In genomic region chr12:12404297-12404696, GRCh38 we compare ENCODE assay signal across 14 cellular contexts. TPM values are rescaled to one million over a fixed set of nuclear protein-coding genes. Genes with fewer than 3 reads are reported as not detected.
DNase-seq lines count a peak whose midpoint lies in the region; ATAC-seq and TF ChIP-seq lines count a peak whose summit lies in the region.
"Had no signal": no experiment of that assay in that cellular context is flagged by ENCODE, and none has a peak within 500 bp of the region (broad histone marks: within the 10 kb centered on the region; RNA-seq: fewer than 3 reads in every experiment).

No MANE protein-coding gene starts in this region.

- peaks cover 18% of the 10 kb centered on the region for H3F3A ChIP-seq in MM.1S (ENCODE audit: insufficient read depth, low read length)

- no peak for ATAC-seq in activated T-cell treated with anti-CD3 and anti-CD28 coated beads, Interleukin-2, amount 50 U/mL, for 72 hours (replicated peaks in 1 of 2)
- ATAC-seq in WTC11 (peak; percentile 59), lower lobe of right lung (no peak), upper lobe of left lung (ENCODE audit: low FRiP score in 2 of 2) (no peak)

- H3K4me1 Mint-ChIP-seq in activated T-cell treated with anti-CD3 and anti-CD28 coated beads, Interleukin-2, amount 50 U/mL, for 72 hours (ENCODE audit: low read depth) = peaks cover 49% of the 10 kb centered on the region
- H3K4me1 Mint-ChIP-seq in WTC11 = peaks cover 22% of the 10 kb centered on the region

- no peak for TF ChIP-seq POLR2A in upper lobe of left lung (IDR thresholded peaks at IDR 0.05)

- no peaks in the 10 kb centered on the region for H3K9me3 Mint-ChIP-seq in activated T-cell treated with anti-CD3 and anti-CD28 coated beads, Interleukin-2, amount 50 U/mL, for 72 hours
- peaks cover 12% of the 10 kb centered on the region for H3K9me3 Mint-ChIP-seq in WTC11

- no peaks in the 10 kb centered on the region for H3K27me3 ChIP-seq in lower lobe of right lung (ENCODE audit: low read depth)
- no peaks in the 10 kb centered on the region for H3K27me3 ChIP-seq in upper lobe of left lung
- no peaks in the 10 kb centered on the region for H3K27me3 ChIP-seq in MM.1S (replicated peaks; ENCODE audit: insufficient read depth, low read length)
- H3K27me3 ChIP-seq: testis had no signal

- no peak overlapping the region for H2AFZ ChIP-seq in MM.1S (ENCODE audit: low read length)

- peaks cover 6 to 8% of the 10 kb centered on the region in 2 donors for H3K36me3 Mint-ChIP-seq in activated T-cell treated with anti-CD3 and anti-CD28 coated beads, Interleukin-2, amount 50 U/mL, for 72 hours (ENCODE audit: insufficient read depth in 2 of 2)
- peaks cover 11% of the 10 kb centered on the region for H3K36me3 Mint-ChIP-seq in WTC11

- no peaks in the 10 kb centered on the region for H3K27me3 Mint-ChIP-seq in activated T-cell treated with anti-CD3 and anti-CD28 coated beads, Interleukin-2, amount 50 U/mL, for 72 hours (ENCODE audit: low read depth)
- H3K27me3 Mint-ChIP-seq in WTC11 (ENCODE audit: low read depth) = no peaks in the 10 kb centered on the region

- WGBS in upper lobe of left lung, 2 donors = 88 to 100% methylated on average over 1 of the region's 1 CpG

- H4K20me1 ChIP-seq in MM.1S (ENCODE audit: insufficient read depth, low read length) = no peaks in the 10 kb centered on the region

- intact Hi-C loops in lower lobe of right lung (cut with DNase I) = no loop called here

- H3K27ac ChIP-seq in lower lobe of right lung = peak overlapping the region; percentile 32
- peak overlapping the region in 3 of 4 donors; percentile 40 to 62 (median 43) for H3K27ac ChIP-seq in upper lobe of left lung
- H3K27ac ChIP-seq in MM.1S (ENCODE audit: low read length) = no peak overlapping the region
- H3K27ac ChIP-seq: testis, WERI-Rb-1 had no signal

- H3K36me3 ChIP-seq in lower lobe of right lung = no peaks in the 10 kb centered on the region
- H3K36me3 ChIP-seq in upper lobe of left lung = no peaks in the 10 kb centered on the region
- H3K36me3 ChIP-seq in MM.1S (replicated peaks; ENCODE audit: insufficient read depth, low read length) = no peaks in the 10 kb centered on the region
- H3K36me3 ChIP-seq: WERI-Rb-1 had no signal

- no peak for TF ChIP-seq EP300 in upper lobe of left lung (IDR thresholded peaks at IDR 0.05)

- H3K4me3 ChIP-seq in lower lobe of right lung (no peak overlapping the region), upper lobe of left lung (no peak overlapping the region), MM.1S (ENCODE audit: low read length) (no peak overlapping the region)
- H3K4me3 ChIP-seq: testis had no signal

- TF ChIP-seq CTCF in WTC11 (IDR thresholded peaks at IDR 0.05) = no peak
- no peak for TF ChIP-seq CTCF in lower lobe of right lung (IDR thresholded peaks at IDR 0.05)
- TF ChIP-seq CTCF in upper lobe of left lung (IDR thresholded peaks at IDR 0.05) = no peak
- TF ChIP-seq CTCF in MM.1S (IDR thresholded peaks at IDR 0.05; ENCODE audit: low read length) = no peak

- H3K79me2 ChIP-seq in MM.1S (ENCODE audit: low read length) = 0 out of 2 replicates have a peak, but pooled peaks cover 8% of the 10 kb centered on the region

- peak overlapping the region; percentile 25 to 61 for H3K4me3 Mint-ChIP-seq in activated T-cell treated with anti-CD3 and anti-CD28 coated beads, Interleukin-2, amount 50 U/mL, for 72 hours
- no peak overlapping the region for H3K4me3 Mint-ChIP-seq in WTC11

- H3K9me3 ChIP-seq in lower lobe of right lung = no peaks in the 10 kb centered on the region
- H3K9me3 ChIP-seq in upper lobe of left lung = no peaks in the 10 kb centered on the region
- H3K9me3 ChIP-seq in MM.1S (replicated peaks; ENCODE audit: insufficient read depth, low read length) = no peaks in the 10 kb centered on the region
- H3K9me3 ChIP-seq: testis had no signal

- no peak for DNase-seq in activated T-cell treated with anti-CD3 and anti-CD28 coated beads, Interleukin-2, amount 50 U/mL, for 72 hours
- no peak for DNase-seq in activated T-cell treated with anti-CD3 and anti-CD28 coated beads, Interleukin-2, amount 50 U/mL, for 48 hours
- DNase-seq in WTC11 (ENCODE audit: low spot score) (no peak), lower lobe of right lung (no peak), upper lobe of left lung (no peak), MM.1S (no peak), NCI-H1417 (lab: John Stamatoyannopoulos, UW) (no peak), anterior cingulate cortex (lab: John Stamatoyannopoulos, UW) (no peak)
- DNase-seq: activated T-cell treated with anti-CD3 and anti-CD28 coated beads for 4 hours, islet precursor cell, NCI-H1694, retina, testis, WERI-Rb-1 had no signal

- H3K9ac ChIP-seq in MM.1S (ENCODE audit: low read length) = no peak overlapping the region

- H3K9me2 ChIP-seq in MM.1S (replicated peaks; ENCODE audit: insufficient read depth, low read length) = no peaks in the 10 kb centered on the region

- POLR2A ChIA-PET in WTC11 (lab: Charles Lee) = no interaction called here

- no peak overlapping the region for H3K4me2 ChIP-seq in MM.1S (ENCODE audit: low read depth, low read length)

- H3K4me1 ChIP-seq in lower lobe of right lung = peaks cover 16% of the 10 kb centered on the region
- peaks cover 15 to 45% (median 33%) of the 10 kb centered on the region in 4 donors for H3K4me1 ChIP-seq in upper lobe of left lung
- peaks cover 20% of the 10 kb centered on the region for H3K4me1 ChIP-seq in MM.1S (ENCODE audit: low read length)
- H3K4me1 ChIP-seq: testis had no signal

- CTCF ChIA-PET in WTC11 (lab: Charles Lee) = no interaction called here

- peak overlapping the region; percentile 93 for H3K27ac Mint-ChIP-seq in activated T-cell treated with anti-CD3 and anti-CD28 coated beads, Interleukin-2, amount 50 U/mL, for 72 hours
- H3K27ac Mint-ChIP-seq in WTC11 = no peak overlapping the region

TF ChIP-seq in WTC11, 78 proteins besides CTCF, POLR2A, EP300 and RAD21:
- TF ChIP-seq ZNF512 (CRISPR knock-in tag; IDR thresholded peaks at IDR 0.05; ENCODE audit: borderline replicate concordance) (no peak), CREB1 (CRISPR knock-in tag; IDR thresholded peaks at IDR 0.05) (no peak), ZSCAN18 (CRISPR knock-in tag; IDR thresholded peaks at IDR 0.05) (no peak), ZNF121 (CRISPR knock-in tag; IDR thresholded peaks at IDR 0.05) (no peak), ATF1 (CRISPR knock-in tag; IDR thresholded peaks at IDR 0.05) (no peak)
TF ChIP-seq in WTC11: peak in this region for 0.

RNA-seq across cellular contexts. Expression of gene BORCS5, which starts 47.4 kb away (rescaled TPM):
- total RNA-seq in activated T-cell treated with anti-CD3 and anti-CD28 coated beads, Interleukin-2, amount 50 U/mL, for 72 hours = 10 to 100 TPM; 37.7 to 44.9 TPM
- total RNA-seq in WTC11 (2021) (13.2 to 16.4 TPM (median 15.1 TPM) in 3 replicates), lower lobe of right lung (10.1 TPM), upper lobe of left lung (100 to 1,000 TPM in 1 of 6 donors, 10 to 100 TPM in 2, 1 to 10 TPM in 3; 7.3 to 105 (median 10.7) TPM)

RNA-seq across cellular contexts. Expression of gene MANSC1, which starts 54.3 kb away (rescaled TPM):
- 1 to 10 TPM in 1 of 2 donors, under 1 TPM in 1; 0.65 to 1.5 TPM for total RNA-seq in activated T-cell treated with anti-CD3 and anti-CD28 coated beads, Interleukin-2, amount 50 U/mL, for 72 hours
- total RNA-seq in WTC11 (2021) (6.8 to 10.7 TPM (median 10.6 TPM) in 3 replicates), lower lobe of right lung (23.7 TPM), upper lobe of left lung (10 to 100 TPM in 4 of 6 donors, 1 to 10 TPM in 2; 2.1 to 25.2 (median 14.0) TPM)
